Comparison of ENCODE assay signal across 8 cellular contexts in genomic region chr7:74254858-74255379, GRCh38. TPM values are rescaled to one million over a fixed set of nuclear protein-coding genes. Genes with fewer than 3 reads are reported as not detected.
A peak's percentile ranks its signal among the peaks of the same experiment; 100 is the strongest.
DNase-seq lines count a peak whose midpoint lies in the region; ATAC-seq and TF ChIP-seq lines count a peak whose summit lies in the region.

No MANE protein-coding gene starts in this region.

- peaks cover 7% of the 10 kb centered on the region for H3K36me3 ChIP-seq in mammary epithelial cell (ENCODE audit: insufficient read depth, low read length)
- peaks cover 5 to 10% of the 10 kb centered on the region in 2 donors for H3K36me3 ChIP-seq in mucosa of rectum (ENCODE audit: control insufficient read depth in 2 of 2, insufficient read depth in 2 of 2, low read length in 2 of 2)

- peak overlapping the region; percentile 99 for H2AFZ ChIP-seq in mammary epithelial cell (ENCODE audit: low read depth, low read length)

- no peak for DNase-seq in AG04449 (ENCODE audit: low read depth, low spot score)
- no peak for DNase-seq in Jurkat, Clone E6-1 (ENCODE audit: low read depth, low spot score)
- DNase-seq in mammary epithelial cell = no peak
- no peak for DNase-seq in effector CD4-positive, alpha-beta T cell
- no peak for DNase-seq in glomerular visceral epithelial cell (ENCODE audit: extremely low spot score)

- H3K27me3 ChIP-seq in mammary epithelial cell (ENCODE audit: insufficient read depth, low read length) = no peaks in the 10 kb centered on the region
- no peaks in the 10 kb centered on the region for H3K27me3 ChIP-seq in mucosa of rectum (ENCODE audit: control insufficient read depth in 2 of 2, insufficient read depth in 2 of 2, low read length in 2 of 2)

- CTCF ChIA-PET in AG04449 (lab: Yijun Ruan, JAX) (interaction anchor here (0.9 to 1.0 kb wide), 2 partner anchors 146 to 147 kb away, joined by 3 to 5 read pairs; no protein-coding TSS in a partner anchor), mammary epithelial cell (lab: Charles Lee; ENCODE audit: low non-redundant PET) (no interaction called here)

- dilution Hi-C loops in mammary epithelial cell (cut with HindIII; ENCODE audit: low sequenced_read_pairs) = no loop called here

- H3K9ac ChIP-seq in mammary epithelial cell (ENCODE audit: insufficient read depth, low read length) = peak overlapping the region; percentile 95
- peak overlapping the region; percentile 91 to 96 for H3K9ac ChIP-seq in mucosa of rectum (ENCODE audit: low read depth in 1 of 2, low read length in 2 of 2)

- H3K4me1 ChIP-seq in mammary epithelial cell (ENCODE audit: insufficient read depth, low read length) (peaks cover 8% of the 10 kb centered on the region), mucosa of rectum (ENCODE audit: control insufficient read depth in 2 of 2, insufficient read depth in 2 of 2, low read length in 2 of 2) (peaks cover 9 to 19% of the 10 kb centered on the region in 2 donors)

- TSS peak; percentile 53 for BruUV-seq in mammary epithelial cell (replicated peaks; lab: Mats Ljungman, UMichigan)

- H3K4me3 ChIP-seq in AG04449 (ENCODE audit: low read depth, low read length) (peak overlapping the region; percentile 98), mammary epithelial cell (replicated peaks in 1 of 3; ENCODE audit: insufficient read depth in 1 of 3, low read depth in 2 of 3, low read length in 3 of 3) (peak overlapping the region; percentile 81 to 97 (median 88)), mucosa of rectum (ENCODE audit: low read length in 2 of 2) (peak overlapping the region; percentile 92 to 94)
- peak overlapping the region; percentile 97 for H3K4me3 ChIP-seq in Jurkat, Clone E6-1 (ENCODE audit: low read length)

- intact Hi-C loops in mammary epithelial cell (cut with micrococcal nuclease) = loop anchor here (2.0 to 5.0 kb wide), 4 partner anchors 37 to 388 kb away; no protein-coding TSS in a partner anchor

- peak overlapping the region; percentile 91 for H3K27ac ChIP-seq in mammary epithelial cell (ENCODE audit: insufficient read depth, low read depth, low read length)
- H3K27ac ChIP-seq in mucosa of rectum (ENCODE audit: low read depth in 2 of 2, low read length in 2 of 2) = peak overlapping the region; percentile 90 to 98

- H3K9me3 ChIP-seq in mammary epithelial cell (replicated peaks; ENCODE audit: insufficient read depth, low read length) = no peaks in the 10 kb centered on the region
- H3K9me3 ChIP-seq in mucosa of rectum (ENCODE audit: control insufficient read depth in 2 of 2, low read length in 2 of 2) = no peaks in the 10 kb centered on the region

- WGBS in mammary epithelial cell (ENCODE audit: low coverage, missing lambda C conversion rate) = 9% methylated on average over 13 of the region's 20 CpGs

- H4K20me1 ChIP-seq in mammary epithelial cell (ENCODE audit: insufficient read depth, low read length) = no peaks in the 10 kb centered on the region

- H3K4me2 ChIP-seq in mammary epithelial cell (ENCODE audit: insufficient read depth, low read depth, low read length) = peak overlapping the region; percentile 68

- H3K79me2 ChIP-seq in mammary epithelial cell (ENCODE audit: insufficient read depth, low read length) = peaks cover 29% of the 10 kb centered on the region

- in situ Hi-C loops in mammary epithelial cell (cut with MboI; ENCODE audit: low sequenced_read_pairs in 2 of 2) = no loop called here

- TF ChIP-seq CTCF in AG04449 (IDR thresholded peaks at IDR 0.05; ENCODE audit: insufficient read depth, low read length, missing control alignments) (no peak), mammary epithelial cell (conservative IDR thresholded peaks at IDR 0.05 in 1 of 2, IDR thresholded peaks at IDR 0.05 in 1 of 2; ENCODE audit: extremely low read depth in 1 of 2, insufficient read depth in 1 of 2, low read depth in 1 of 2, low read length in 2 of 2) (no peak)

- POLR2A ChIA-PET in AG04449 (lab: Yijun Ruan, JAX) = no interaction called here

- ATAC-seq in HG03175 (IDR thresholded peaks at IDR 0.05; ENCODE audit: unreplicated experiment) (no peak), GM21529 (IDR thresholded peaks at IDR 0.05; ENCODE audit: unreplicated experiment) (no peak)

RNA-seq across cellular contexts. Expression of gene RFC2, which starts 0.7 kb away (rescaled TPM):
- 119 TPM for polyA plus RNA-seq in Jurkat, Clone E6-1 (2012; ENCODE audit: insufficient read depth, insufficient read length)
- 10 to 100 TPM; 15.0 to 43.9 TPM for total RNA-seq in mammary epithelial cell
- 50.2 TPM for polyA plus RNA-seq in mammary epithelial cell
- 36.8 TPM for polyA minus RNA-seq in mammary epithelial cell

RNA-seq across cellular contexts. Expression of gene CLIP2, which starts 34.3 kb away (rescaled TPM):
- 6.5 TPM for polyA plus RNA-seq in Jurkat, Clone E6-1 (2012; ENCODE audit: insufficient read depth, insufficient read length)
- total RNA-seq in mammary epithelial cell = 10 to 100 TPM; 34.3 to 37.9 TPM
- 7.2 TPM for polyA plus RNA-seq in mammary epithelial cell
- 15.3 TPM for polyA minus RNA-seq in mammary epithelial cell

RNA-seq across cellular contexts. Expression of gene LAT2, which starts 45.1 kb away (rescaled TPM):
- 2.2 TPM for polyA plus RNA-seq in Jurkat, Clone E6-1 (2012; ENCODE audit: insufficient read depth, insufficient read length)
- 1 to 10 TPM in 1 of 2 donors, under 1 TPM in 1; 0.17 to 1.6 TPM for total RNA-seq in mammary epithelial cell
- 1.2 TPM for polyA plus RNA-seq in mammary epithelial cell
- not detected for polyA minus RNA-seq in mammary epithelial cell
